8 cellular contexts compared by ENCODE assay signal in genomic region chr12:65741662-65742480, GRCh38.
DNase-seq lines count a peak whose midpoint lies in the region; ATAC-seq, FAIRE-seq and TF ChIP-seq lines count a peak whose summit lies in the region.

No MANE protein-coding gene starts in this region.

- H3K27me3 ChIP-seq in SJCRH30 = no peaks in the 10 kb centered on the region

- H3K36me3 ChIP-seq in SJCRH30 = no peaks in the 10 kb centered on the region

- no peak for FAIRE-seq in A549 (lab: Jason Lieb, UNC)

- TF ChIP-seq POLR2A in A549 (IDR thresholded peaks at IDR 0.05; ENCODE audit: low read length) = no peak

- 3% methylated on average over 38 of the region's 83 CpGs for WGBS in A549 (ENCODE audit: missing lambda C conversion rate)

- TF ChIP-seq RAD21 in A549 (conservative IDR thresholded peaks at IDR 0.05 in 1 of 2, IDR thresholded peaks at IDR 0.05 in 1 of 2) = no peak

- no peak for TF ChIP-seq CTCF in A549 (IDR thresholded peaks at IDR 0.05)

- POLR2A ChIA-PET in A549 (lab: Yijun Ruan, JAX) = interaction anchor here (0.7 to 1.3 kb wide), 9 partner anchors 10 to 428 kb away, joined by 3 to 11 read pairs (median 4); no protein-coding TSS in a partner anchor

- TF ChIP-seq EP300 in A549 (IDR thresholded peaks at IDR 0.05) = no peak

- H3K9me3 ChIP-seq in A549 (no peaks in the 10 kb centered on the region), SJCRH30 (replicated peaks) (peaks cover 5% of the 10 kb centered on the region; the same call in 1 of the 2 replicates)

- peak; percentile 34 to 38 for DNase-seq in A549 (ENCODE audit: low read depth in 1 of 2, low spot score in 1 of 2)
- peak; percentile 43 to 44 for DNase-seq in SJCRH30
- DNase-seq in cerebellar cortex (ENCODE audit: low spot score) = peak; percentile 63
- DNase-seq in kidney glomerular epithelial cell (lab: John Stamatoyannopoulos, UW) = peak; percentile 50
- DNase-seq in stimulated activated CD4-positive, alpha-beta T cell treated with anti-CD3 and anti-CD28 coated beads, Interleukin-4, amount 100 ng/mL, for 4 hours = peak; percentile 14 to 32
- DNase-seq in NCI-H774 (lab: John Stamatoyannopoulos, UW) = no peak
- DNase-seq in activated CD4-positive, CD25-positive, alpha-beta regulatory T cell (lab: John Stamatoyannopoulos, UW) = no peak

- H3K4me2 ChIP-seq in A549 = peak overlapping the region; percentile 88

- H3K27ac ChIP-seq in A549 (peak overlapping the region; percentile 71 to 88), SJCRH30 (peak overlapping the region; percentile 77)

- H3K4me1 ChIP-seq in A549 (peaks cover 7% of the 10 kb centered on the region; the same call in 1 of the 3 replicates), SJCRH30 (no peaks in the 10 kb centered on the region)

- peak; percentile 57 to 74 for ATAC-seq in A549
- peak; percentile 37 for ATAC-seq in GM19372 (IDR thresholded peaks at IDR 0.05; ENCODE audit: low read depth, unreplicated experiment)

- CTCF ChIA-PET in A549 (lab: Yijun Ruan, JAX) = interaction anchor here (0.7 to 1.4 kb wide), 6 partner anchors 9 to 346 kb away, joined by 3 to 4 read pairs (median 4); no protein-coding TSS in a partner anchor

- H3K4me3 ChIP-seq in A549 (peak overlapping the region; percentile 90), SJCRH30 (peak overlapping the region; percentile 55)

TF ChIP-seq in A549, 52 proteins besides CTCF, POLR2A, EP300 and RAD21:
- TF ChIP-seq MAX (IDR thresholded peaks at IDR 0.05) (0 out of 2 replicates have a peak, but pooled peaks have one; percentile 5), HOXA7 (CRISPR knock-in tag; IDR thresholded peaks at IDR 0.05) (no peak), RNF2 (IDR thresholded peaks at IDR 0.05; ENCODE audit: borderline replicate concordance, low read depth) (peak; percentile 89; the same call in 1 of the 2 replicates)
TF ChIP-seq in A549: peak in this region for 2.

Comparison
In these comparisons a context has a peak if more than half of its experiments do, and no peak if none do; other contexts are left out.
1. DNase-seq: peak in A549 (2 of 2), SJCRH30 (2 of 2), cerebellar cortex (single experiment), kidney glomerular epithelial cell (single experiment) and stimulated activated CD4-positive, alpha-beta T cell treated with anti-CD3 and anti-CD28 coated beads, Interleukin-4, amount 100 ng/mL, for 4 hours (2 of 2); none in NCI-H774 (single experiment) and activated CD4-positive, CD25-positive, alpha-beta regulatory T cell (0 of 4).